In the genomic region with DNA sequence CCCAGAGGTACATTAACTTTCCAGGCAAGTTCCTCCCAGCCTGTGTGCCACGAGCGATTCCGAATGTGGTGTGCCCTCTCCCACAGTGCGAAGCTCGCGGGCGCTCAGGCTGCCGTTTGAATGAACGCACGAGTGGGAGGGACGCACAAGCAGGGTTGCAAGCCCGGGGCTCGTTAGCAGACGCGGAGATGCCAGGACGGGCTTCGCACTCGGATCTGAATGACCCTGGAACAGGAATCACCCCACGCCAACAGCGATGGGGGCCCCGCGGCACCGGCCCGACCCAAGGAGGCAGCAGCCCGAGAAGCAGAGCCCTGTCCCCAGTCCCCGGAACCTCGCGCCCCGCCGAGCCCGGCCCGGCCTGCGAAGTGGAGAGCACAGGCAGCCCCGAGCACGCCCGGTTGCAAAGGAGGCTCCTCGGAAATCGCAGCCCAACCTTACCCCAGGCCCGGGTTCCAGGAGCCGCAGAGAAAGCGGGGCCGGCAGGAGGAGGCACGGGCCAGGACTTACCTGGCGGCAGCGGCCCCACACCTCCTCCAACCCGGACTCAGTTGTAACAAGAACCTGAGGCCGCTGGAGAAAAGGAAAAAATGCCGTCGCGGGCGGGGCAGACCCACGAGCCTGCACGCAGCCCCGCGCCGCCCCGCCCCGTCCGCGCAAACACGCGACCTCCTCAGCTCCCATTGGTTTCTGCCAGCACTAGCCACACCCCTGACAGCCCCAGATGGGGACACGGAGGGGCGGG, we compare ENCODE assay signal across 8 cellular contexts. TPM values are rescaled to one million over a fixed set of nuclear protein-coding genes. Genes with fewer than 3 reads are reported as not detected.
A peak's percentile ranks its signal among the peaks of the same experiment; 100 is the strongest.
DNase-seq lines count a peak whose midpoint lies in the region; ATAC-seq and TF ChIP-seq lines count a peak whose summit lies in the region.

SLC25A30 (minus strand) TSS at position 584 of the 745 bp plus-strand sequence. CDS start 6,948 bp downstream, outside the sequence.

- in situ Hi-C loops in astrocyte of the cerebellum (cut with HindIII; ENCODE audit: low sequenced_read_pairs), result no loop called here

- peak; percentile 71 to 91 for DNase-seq in NCI-H187 (lab: John Stamatoyannopoulos, UW)
- DNase-seq in T-helper 22 cell (ENCODE audit: low read depth), result peak; percentile 90
- DNase-seq in astrocyte of the cerebellum (ENCODE audit: low read depth), result peak; percentile 62
- peak; percentile 92 for DNase-seq in hepatic stellate cell (ENCODE audit: low spot score)
- DNase-seq in renal cortical epithelial cell (ENCODE audit: low read depth), result peak; percentile 79
- DNase-seq in aorta, result peak; percentile 97 to 98

- H3K27ac ChIP-seq in aorta (ENCODE audit: low read depth in 1 of 2, low read length in 2 of 2), result peak within 1 kb of the TSS in 1 of 2 donors; percentile 56

- H3K4me1 ChIP-seq in aorta (ENCODE audit: control insufficient read depth in 1 of 2, insufficient read depth in 2 of 2, low read length in 2 of 2), result no peaks in the 10 kb centered on the region

- H3K27me3 ChIP-seq in aorta (ENCODE audit: control insufficient read depth in 1 of 2, insufficient read depth in 2 of 2, low read length in 1 of 2), result no peaks in the 10 kb centered on the region

- intact Hi-C loops in aorta (cut with DNase I), result loop anchor here in 1 of 2 donors (5.0 kb wide), 1 partner anchor 44 kb away; the partner anchor contains the start of gene COG3

- TF ChIP-seq CTCF in astrocyte of the cerebellum (IDR thresholded peaks at IDR 0.05; ENCODE audit: low read depth, low read length, missing control alignments), result no peak

- H3K4me3 ChIP-seq in astrocyte of the cerebellum (ENCODE audit: low read depth, low read length) (peak within 1 kb of the TSS; percentile 78), aorta (ENCODE audit: low read length in 2 of 2) (peak within 1 kb of the TSS; percentile 21 to 71)

- H3K9me3 ChIP-seq in aorta (ENCODE audit: control insufficient read depth, low read length), result no peaks in the 10 kb centered on the region

- WGBS in aorta, 2 donors, result 0% methylated on average over 57 to 64 of the region's 64 CpGs

- peak; percentile 74 for ATAC-seq in GM18499 (IDR thresholded peaks at IDR 0.05; ENCODE audit: insufficient read depth, unreplicated experiment)
- ATAC-seq in HG02870 (IDR thresholded peaks at IDR 0.05; ENCODE audit: unreplicated experiment), result peak; percentile 90
- peak; percentile 96 for ATAC-seq in aorta (ENCODE audit: low FRiP score)

- no peaks in the 10 kb centered on the region for H3K36me3 ChIP-seq in aorta (ENCODE audit: control insufficient read depth in 1 of 2, insufficient read depth in 2 of 2, low read length in 1 of 2)

RNA-seq across cellular contexts. Expression of gene SLC25A30, which starts in this region (rescaled TPM):
- 49.8 and 75.9 TPM in 2 replicates for total RNA-seq in renal cortical epithelial cell
- total RNA-seq in aorta, result 10 to 100 TPM; 22.2 to 31.9 TPM
- 10 to 100 TPM; 12.3 to 21.4 TPM for polyA plus RNA-seq in aorta
